ENCODE assay signal across 8 cellular contexts in genomic region chr6:26457407-26457795, GRCh38. TPM values are rescaled to one million over a fixed set of nuclear protein-coding genes. Genes with fewer than 3 reads are reported as not detected.
A peak's percentile ranks its signal among the peaks of the same experiment; 100 is the strongest.
DNase-seq lines count a peak whose midpoint lies in the region; ATAC-seq and TF ChIP-seq lines count a peak whose summit lies in the region.

No MANE protein-coding gene starts in this region.

- H3K27me3 ChIP-seq in CD8-positive, alpha-beta memory T cell (ENCODE audit: insufficient read depth, low read length, poor library complexity, severe bottlenecking), result no peaks in the 10 kb centered on the region
- no peaks in the 10 kb centered on the region for H3K27me3 ChIP-seq in HUES64 (ENCODE audit: insufficient read depth, low read length)
- no peaks in the 10 kb centered on the region for H3K27me3 ChIP-seq in subcutaneous abdominal adipose tissue (ENCODE audit: control insufficient read depth in 5 of 5, insufficient read depth in 4 of 5, low read length in 5 of 5)

- H3K4me3 ChIP-seq in CD8-positive, alpha-beta memory T cell (ENCODE audit: low read length), result peak overlapping the region; percentile 81
- H3K4me3 ChIP-seq in HUES64 (ENCODE audit: low read length) (peak overlapping the region; percentile 85), astrocyte of the spinal cord (ENCODE audit: low read depth, low read length) (peak overlapping the region; percentile 98), subcutaneous abdominal adipose tissue (ENCODE audit: low read depth in 1 of 5, low read length in 5 of 5) (peak overlapping the region; percentile 94 to 97 (median 96))

- no peak for TF ChIP-seq CTCF in astrocyte of the spinal cord (IDR thresholded peaks at IDR 0.05; ENCODE audit: low read depth, low read length)

- peaks cover 42% of the 10 kb centered on the region for H3K4me1 ChIP-seq in CD8-positive, alpha-beta memory T cell (ENCODE audit: insufficient read depth, low read length)
- H3K4me1 ChIP-seq in HUES64 (ENCODE audit: insufficient read depth, low read length) (peaks cover 5% of the 10 kb centered on the region; the same call in 1 of the 2 replicates), subcutaneous abdominal adipose tissue (ENCODE audit: control insufficient read depth in 5 of 5, insufficient read depth in 5 of 5, low read length in 5 of 5) (peaks cover 4 to 53% (median 38%) of the 10 kb centered on the region in 5 donors)

- H3K9me3 ChIP-seq in CD8-positive, alpha-beta memory T cell (ENCODE audit: low read length), result no peaks in the 10 kb centered on the region
- no peaks in the 10 kb centered on the region for H3K9me3 ChIP-seq in HUES64 (ENCODE audit: insufficient read depth, low read depth, low read length)
- H3K9me3 ChIP-seq in subcutaneous abdominal adipose tissue (ENCODE audit: control insufficient read depth in 5 of 5, low read length in 5 of 5), result no peaks in the 10 kb centered on the region

- 17% methylated on average over 7 of the region's 8 CpGs for WGBS in HUES64

- intact Hi-C loops in left colon (cut with DNase I, micrococcal nuclease), result no loop called here

- ATAC-seq in GM21447 (IDR thresholded peaks at IDR 0.05; ENCODE audit: unreplicated experiment), result peak; percentile 21
- peak; percentile 53 for ATAC-seq in left colon

- peak overlapping the region; percentile 92 to 99 (median 98) for H3K27ac Mint-ChIP-seq in CD8-positive, alpha-beta memory T cell

- H3K9me3 Mint-ChIP-seq in CD8-positive, alpha-beta memory T cell, result no peaks in the 10 kb centered on the region

- peaks cover 11% of the 10 kb centered on the region for H3K36me3 ChIP-seq in CD8-positive, alpha-beta memory T cell (ENCODE audit: insufficient read depth, low read length)
- H3K36me3 ChIP-seq in HUES64 (ENCODE audit: insufficient read depth, low read length) (peaks cover 26% of the 10 kb centered on the region), subcutaneous abdominal adipose tissue (ENCODE audit: control insufficient read depth in 5 of 5, insufficient read depth in 5 of 5, low read length in 5 of 5) (peaks cover 0 to 28% (median 19%) of the 10 kb centered on the region in 5 donors)

- H3K27me3 Mint-ChIP-seq in CD8-positive, alpha-beta memory T cell, result no peaks in the 10 kb centered on the region

- POLR2A ChIA-PET in CD8-positive, alpha-beta memory T cell (lab: Charles Lee), result no interaction called here

- in situ Hi-C loops in astrocyte of the spinal cord (cut with HindIII; ENCODE audit: low sequenced_read_pairs), result no loop called here

- peaks cover 53 to 71% (median 70%) of the 10 kb centered on the region in 3 donors for H3K4me1 Mint-ChIP-seq in CD8-positive, alpha-beta memory T cell

- H3K27ac ChIP-seq in CD8-positive, alpha-beta memory T cell (ENCODE audit: low read depth, low read length), result peak overlapping the region; percentile 91
- H3K27ac ChIP-seq in HUES64 (ENCODE audit: low read depth, low read length) (peak overlapping the region; percentile 58), subcutaneous abdominal adipose tissue (ENCODE audit: low read depth, low read length) (peak overlapping the region; percentile 96)

- peaks cover 12 to 70% (median 21%) of the 10 kb centered on the region in 3 donors for H3K36me3 Mint-ChIP-seq in CD8-positive, alpha-beta memory T cell

- CTCF ChIA-PET in CD8-positive, alpha-beta memory T cell (lab: Charles Lee), result no interaction called here

- H3K4me3 Mint-ChIP-seq in CD8-positive, alpha-beta memory T cell, result peak overlapping the region; percentile 95 to 100 (median 99)

- H3K9ac ChIP-seq in HUES64 (ENCODE audit: low read depth, low read length) (peak overlapping the region; percentile 86), subcutaneous abdominal adipose tissue (ENCODE audit: low read length in 5 of 5) (peak overlapping the region in 4 of 5 donors; percentile 91 to 95 (median 94))

- no peak for DNase-seq in CD8-positive, alpha-beta memory T cell
- DNase-seq in astrocyte of the spinal cord (ENCODE audit: low read depth, low spot score), result no peak
- DNase-seq in left colon, result no peak
- DNase-seq in foreskin melanocyte, result no peak
- DNase-seq in NCI-H774 (lab: John Stamatoyannopoulos, UW), result no peak

RNA-seq across cellular contexts. Expression of gene BTN2A1, which starts 0.4 kb away (rescaled TPM):
- total RNA-seq in CD8-positive, alpha-beta memory T cell, result 10 to 100 TPM; 24.0 to 26.4 TPM
- 14.4 TPM for polyA plus RNA-seq in CD8-positive, alpha-beta memory T cell
- polyA plus RNA-seq in HUES64 (2013, experiment 1 of 2), result 6.9 TPM
- 6.1 TPM for polyA plus RNA-seq in HUES64 (2013, experiment 2 of 2)
- total RNA-seq in left colon, result 10 to 100 TPM; 19.8 to 25.7 TPM

RNA-seq across cellular contexts. Expression of gene BTN3A3, which starts 17.1 kb away (rescaled TPM):
- 10 to 100 TPM; 32.8 to 37.1 TPM for total RNA-seq in CD8-positive, alpha-beta memory T cell
- 75.5 TPM for polyA plus RNA-seq in CD8-positive, alpha-beta memory T cell
- 0.50 TPM for polyA plus RNA-seq in HUES64 (2013, experiment 1 of 2)
- polyA plus RNA-seq in HUES64 (2013, experiment 2 of 2), result 0.57 TPM
- total RNA-seq in left colon, result 10 to 100 TPM; 14.9 TPM

RNA-seq across cellular contexts. Expression of gene BTN1A1, which starts 42.7 kb away (rescaled TPM):
- total RNA-seq in CD8-positive, alpha-beta memory T cell, result under 1 TPM in 1 of 2 experiments, not detected in 1; 0.09 TPM
- polyA plus RNA-seq in CD8-positive, alpha-beta memory T cell, result not detected
- 0.15 TPM for polyA plus RNA-seq in HUES64 (2013, experiment 1 of 2)
- polyA plus RNA-seq in HUES64 (2013, experiment 2 of 2), result 0.25 TPM
- total RNA-seq in left colon, result not detected

RNA-seq across cellular contexts. Expression of gene BTN3A1, which starts 55.3 kb away (rescaled TPM):
- total RNA-seq in CD8-positive, alpha-beta memory T cell, result 10 to 100 TPM; 30.8 to 31.5 TPM
- 85.0 TPM for polyA plus RNA-seq in CD8-positive, alpha-beta memory T cell
- 1.5 TPM for polyA plus RNA-seq in HUES64 (2013, experiment 1 of 2)
- polyA plus RNA-seq in HUES64 (2013, experiment 2 of 2), result 3.6 TPM
- 10 to 100 TPM; 21.2 to 21.6 TPM for total RNA-seq in left colon
